Comparison of ENCODE assay signal across 13 cellular contexts in the genomic region with DNA sequence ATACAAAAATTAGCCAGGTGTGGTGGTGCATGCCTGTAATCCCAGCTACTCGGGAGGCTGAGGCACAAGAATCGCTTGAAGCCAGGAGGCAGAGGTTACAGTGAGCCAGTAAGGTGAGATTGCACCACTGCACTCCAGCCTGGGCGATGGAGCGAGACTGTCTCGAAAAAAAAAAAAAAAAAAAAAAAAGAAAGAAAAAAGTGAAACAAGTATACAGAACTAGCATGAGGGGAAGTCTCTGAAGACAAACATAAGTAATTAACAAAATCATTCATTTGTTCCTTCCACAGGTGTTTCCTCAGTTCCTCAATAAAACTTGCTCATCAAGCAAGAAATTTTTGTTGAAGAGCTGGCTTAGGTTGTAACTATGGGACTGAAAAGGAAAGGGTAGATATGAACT.
"Had no signal": no experiment of that assay in that cellular context is flagged by ENCODE, and none has a peak within 500 bp of the region (broad histone marks: within the 10 kb centered on the region; RNA-seq: fewer than 3 reads in every experiment).

No MANE protein-coding gene starts in this region.

- H3K4me2 ChIP-seq: hepatocyte had no signal

- DNase-seq: activated CD4-positive, alpha-beta T cell treated with anti-CD3 and anti-CD28 coated beads for 4 hours; activated CD8-positive, alpha-beta memory T cell treated with anti-CD3 and anti-CD28 coated beads, Interleukin-2, amount 50 U/mL, for 48 hours; activated CD8-positive, alpha-beta T cell treated with anti-CD3 and anti-CD28 coated beads, Interleukin-2, amount 10 ng/mL, durations not matched to agents 7 days and 5 days; activated naive CD4-positive, alpha-beta T cell treated with Interleukin-2 at 50 U/mL for 16 hours; colonic mucosa; effector CD4-positive, alpha-beta T cell; gastrocnemius medialis; nephron progenitor cell; T-helper 9 cell had no signal

- H3K36me3 ChIP-seq: cardiac muscle cell, colonic mucosa, gastrocnemius medialis had no signal

- H3K27ac ChIP-seq: cardiac muscle cell, colonic mucosa, hepatocyte, VCaP had no signal

- H3K27me3 Mint-ChIP-seq: type B pancreatic cell had no signal

- H3K9me3 Mint-ChIP-seq: type B pancreatic cell had no signal

- H3K27ac Mint-ChIP-seq: activated CD8-positive, alpha-beta T cell treated with anti-CD3 and anti-CD28 coated beads, Interleukin-2, amount 10 ng/mL, durations not matched to agents 7 days and 5 days; nephron progenitor cell had no signal

- ATAC-seq: activated CD8-positive, alpha-beta T cell treated with anti-CD3 and anti-CD28 coated beads, Interleukin-2, amount 10 ng/mL, durations not matched to agents 7 days and 5 days; gastrocnemius medialis had no signal

- H3K9me3 ChIP-seq: colonic mucosa, gastrocnemius medialis had no signal

- H3K4me3 ChIP-seq: cardiac muscle cell, colonic mucosa, gastrocnemius medialis, hepatocyte had no signal

- H2AFZ ChIP-seq: hepatocyte had no signal

- H3K79me2 ChIP-seq: hepatocyte had no signal

- H3K4me3 Mint-ChIP-seq: activated CD8-positive, alpha-beta T cell treated with anti-CD3 and anti-CD28 coated beads, Interleukin-2, amount 10 ng/mL, durations not matched to agents 7 days and 5 days; nephron progenitor cell; type B pancreatic cell had no signal

- H3K27me3 ChIP-seq: cardiac muscle cell, colonic mucosa, gastrocnemius medialis, hepatocyte had no signal
